18 cellular contexts compared by ENCODE assay signal in genomic region chr13:44103721-44104490, GRCh38.
DNase-seq lines count a peak whose midpoint lies in the region; ATAC-seq and TF ChIP-seq lines count a peak whose summit lies in the region.
"Had no signal": no experiment of that assay in that cellular context is flagged by ENCODE, and none has a peak within 500 bp of the region (broad histone marks: within the 10 kb centered on the region; RNA-seq: fewer than 3 reads in every experiment).

No MANE protein-coding gene starts in this region.

- H3K4me1 ChIP-seq in mammary epithelial cell (ENCODE audit: insufficient read depth, low read length), result peaks cover 22% of the 10 kb centered on the region
- H3K4me1 ChIP-seq: left lung had no signal

- no TSS peak for BruUV-seq in mammary epithelial cell (replicated peaks; lab: Mats Ljungman, UMichigan)

- H3K9ac ChIP-seq in mammary epithelial cell (ENCODE audit: insufficient read depth, low read length), result no peak overlapping the region

- no peaks in the 10 kb centered on the region for H3K79me2 ChIP-seq in mammary epithelial cell (ENCODE audit: insufficient read depth, low read length)

- no peak for TF ChIP-seq CTCF in mammary epithelial cell (conservative IDR thresholded peaks at IDR 0.05 in 1 of 2, IDR thresholded peaks at IDR 0.05 in 1 of 2; ENCODE audit: extremely low read depth in 1 of 2, insufficient read depth in 1 of 2, low read depth in 1 of 2, low read length in 2 of 2)

- intact Hi-C loops in mammary epithelial cell (cut with micrococcal nuclease), result no loop called here

- no peaks in the 10 kb centered on the region for H3K9me3 ChIP-seq in mammary epithelial cell (replicated peaks; ENCODE audit: insufficient read depth, low read length)
- H3K9me3 ChIP-seq: adrenal gland had no signal

- no peaks in the 10 kb centered on the region for H3K27me3 ChIP-seq in mammary epithelial cell (ENCODE audit: insufficient read depth, low read length)
- H3K27me3 ChIP-seq: adrenal gland, left lung had no signal

- H3K4me2 ChIP-seq in mammary epithelial cell (ENCODE audit: insufficient read depth, low read depth, low read length), result peak overlapping the region; percentile 4

- no peaks in the 10 kb centered on the region for H3K36me3 ChIP-seq in mammary epithelial cell (ENCODE audit: insufficient read depth, low read length)
- H3K36me3 ChIP-seq: adrenal gland, left lung had no signal

- no peaks in the 10 kb centered on the region for H4K20me1 ChIP-seq in mammary epithelial cell (ENCODE audit: insufficient read depth, low read length)

- ATAC-seq in HG02642 (IDR thresholded peaks at IDR 0.05; ENCODE audit: poor library complexity, unreplicated experiment) (no peak), GM21515 (IDR thresholded peaks at IDR 0.05; ENCODE audit: unreplicated experiment) (no peak)
- ATAC-seq: GM12878; naive thymus-derived CD4-positive, alpha-beta T cell; T-helper 17 cell had no signal

- no peak overlapping the region for H3K27ac ChIP-seq in mammary epithelial cell (ENCODE audit: insufficient read depth, low read depth, low read length)
- H3K27ac ChIP-seq: adrenal gland, left lung had no signal

- no peak overlapping the region for H3K4me3 ChIP-seq in mammary epithelial cell (replicated peaks in 1 of 3; ENCODE audit: insufficient read depth in 1 of 3, low read depth in 2 of 3, low read length in 3 of 3)
- H3K4me3 ChIP-seq: adrenal gland, GM12878, left lung had no signal

- DNase-seq in DMS79 treated with DMSO at 0.1 percent for 48 hours (lab: John Stamatoyannopoulos, UW) (peak; percentile 18), mammary epithelial cell (peak; percentile 66), hypothalamus (lab: John Stamatoyannopoulos, UW) (peak in 26 of 51 donors; percentile 5 to 75 (median 42)), occipital lobe (lab: John Stamatoyannopoulos, UW) (peak; percentile 34), NOMO-1 (lab: John Stamatoyannopoulos, UW; ENCODE audit: unreplicated experiment in 2 of 2) (no peak), MV-4-11 (lab: John Stamatoyannopoulos, UW) (no peak)
- DNase-seq: ACHN; activated B cell treated with CpG ODN at 0.5 μM for 24 hours; adrenal gland; CD8-positive, alpha-beta memory T cell; Karpas-422; left lung; naive thymus-derived CD4-positive, alpha-beta T cell; NCI-H2227 treated with DMSO at 0.1 percent for 48 hours; T-helper 17 cell had no signal

- CTCF ChIA-PET in mammary epithelial cell (lab: Charles Lee; ENCODE audit: low non-redundant PET), result no interaction called here

- peak overlapping the region; percentile 27 for H2AFZ ChIP-seq in mammary epithelial cell (ENCODE audit: low read depth, low read length)

- dilution Hi-C loops in mammary epithelial cell (cut with HindIII; ENCODE audit: low sequenced_read_pairs), result no loop called here

- in situ Hi-C loops in mammary epithelial cell (cut with MboI; ENCODE audit: low sequenced_read_pairs in 2 of 2), result no loop called here

- WGBS in mammary epithelial cell (ENCODE audit: low coverage, missing lambda C conversion rate), result 25% methylated on average over 6 of the region's 6 CpGs

Comparison
In these comparisons a context has a peak if more than half of its experiments do, and no peak if none do; other contexts are left out.
1. DNase-seq: peak in DMS79 treated with DMSO at 0.1 percent for 48 hours (single experiment), mammary epithelial cell (single experiment), hypothalamus (26 of 51) and occipital lobe (single experiment); none in NOMO-1 (0 of 2) and MV-4-11 (single experiment).